In the genomic region with DNA sequence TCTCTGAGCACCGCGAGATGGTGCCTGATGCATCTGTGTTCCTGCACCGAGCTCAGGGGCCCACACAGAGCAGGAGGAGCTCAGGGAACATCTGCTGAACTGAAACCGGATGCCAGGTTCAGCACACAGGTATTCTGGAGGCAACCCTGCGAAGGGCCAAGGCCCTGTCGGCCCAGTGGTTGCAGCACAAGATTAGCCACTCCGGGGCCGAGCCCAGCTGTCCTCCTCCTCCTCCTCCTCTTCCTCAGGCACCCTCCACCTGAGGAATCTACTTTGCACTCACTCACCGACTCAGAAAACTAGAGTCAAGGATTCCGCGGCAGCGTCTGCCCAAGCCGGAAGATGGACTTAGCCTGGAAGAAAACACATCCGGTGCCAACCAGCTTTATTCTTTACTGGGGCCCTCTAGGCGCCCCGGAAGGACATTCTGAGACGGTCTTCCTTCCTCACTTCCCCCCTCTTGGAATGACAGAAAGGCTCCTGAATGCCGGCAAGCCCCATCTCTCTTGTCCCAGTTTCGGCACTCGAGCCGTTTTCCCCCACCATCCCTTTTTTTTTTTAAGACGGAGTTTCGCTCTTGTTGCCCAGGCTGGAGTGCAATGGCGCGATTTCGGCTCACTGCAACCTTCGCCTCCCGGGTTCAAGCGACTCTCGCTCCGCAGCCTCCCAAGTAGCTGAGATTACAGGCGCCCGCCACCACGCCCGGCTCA, we compare ENCODE assay signal across 8 cellular contexts. TPM values are rescaled to one million over a fixed set of nuclear protein-coding genes. Genes with fewer than 3 reads are reported as not detected.
DNase-seq lines count a peak whose midpoint lies in the region; ATAC-seq and TF ChIP-seq lines count a peak whose summit lies in the region.

Gene ZBTB6, minus strand, starts transcription at position 360 of the 710 bp plus-strand sequence. CDS start 1,251 bp downstream, outside the sequence.

- H3K27ac ChIP-seq in angular gyrus (ENCODE audit: low read depth, low read length) (peak within 1 kb of the TSS; percentile 55), right cardiac atrium (ENCODE audit: low read length) (peak within 1 kb of the TSS; percentile 95)

- in situ Hi-C loops in GM13977 (cut with MboI; ENCODE audit: low pct_unique_long_range_greater_than_20kb, low sequenced_read_pairs, unreplicated experiment), result no loop called here

- H3K9me3 Mint-ChIP-seq in T-cell, result no peaks in the 10 kb centered on the region

- H3K36me3 Mint-ChIP-seq in T-cell, result peaks cover 23% of the 10 kb centered on the region

- H3K27me3 ChIP-seq in right cardiac atrium (ENCODE audit: control insufficient read depth, insufficient read depth), result no peaks in the 10 kb centered on the region

- intact Hi-C loops in right cardiac atrium (cut with DNase I), result no loop called here

- peak; percentile 72 for DNase-seq in GM13977 (ENCODE audit: low spot score)
- peak; percentile 70 for DNase-seq in NCI-H1436 (lab: John Stamatoyannopoulos, UW)
- peak; percentile 49 to 86 (median 76) for DNase-seq in T-cell
- DNase-seq in right cardiac atrium, result peak; percentile 69 to 84 (median 78)
- no peak for DNase-seq in pulmonary artery endothelial cell (ENCODE audit: low read depth, low spot score)
- no peak for DNase-seq in mesenteric fat pad (ENCODE audit: low spot score)

- H3K9me3 ChIP-seq in right cardiac atrium (ENCODE audit: control insufficient read depth, low read length), result no peaks in the 10 kb centered on the region

- peak within 1 kb of the TSS; percentile 95 to 99 (median 97) for H3K4me3 Mint-ChIP-seq in T-cell

- WGBS in right cardiac atrium, result under 1% methylated on average over 35 of the region's 35 CpGs

- CTCF ChIA-PET in T-cell (lab: Charles Lee), result interaction anchor here (0.5 to 1.7 kb wide), 12 partner anchors 8 to 817 kb away, joined by 3 to 12 read pairs (median 6); partner anchors contain the start of genes RABGAP1 (in 1 of the 2) and ZBTB26 (in 1 of the 2)

- peaks cover 27 to 42% (median 35%) of the 10 kb centered on the region in 3 donors for H3K4me1 Mint-ChIP-seq in T-cell

- no peaks in the 10 kb centered on the region for H3K27me3 Mint-ChIP-seq in T-cell

- peak within 1 kb of the TSS; percentile 97 for H3K4me3 ChIP-seq in right cardiac atrium (ENCODE audit: low read length)

- peak within 1 kb of the TSS; percentile 97 to 100 for H3K27ac Mint-ChIP-seq in T-cell

- ATAC-seq in HG02840 (IDR thresholded peaks at IDR 0.05; ENCODE audit: low FRiP score, unreplicated experiment) (peak; percentile 91), T-cell (replicated peaks in 1 of 4) (peak; percentile 93 to 97 (median 95)), right cardiac atrium (peak; percentile 98)

- TF ChIP-seq CTCF in GM13977 (IDR thresholded peaks at IDR 0.05; ENCODE audit: extremely low read depth, insufficient read depth, missing control alignments), result no peak

- POLR2A ChIA-PET in T-cell (lab: Charles Lee), result interaction anchor here (0.6 to 2.5 kb wide), 14 partner anchors 8 to 302 kb away, joined by 3 to 9 read pairs (median 4); partner anchors contain the start of genes RABGAP1 (in 1 of the 2), RC3H2 (in 1 of the 2) and ZBTB26 (in 1 of the 2)

- no peaks in the 10 kb centered on the region for H3K4me1 ChIP-seq in right cardiac atrium (ENCODE audit: control insufficient read depth, insufficient read depth, low read length)

RNA-seq across cellular contexts. Expression of gene ZBTB6, which starts in this region (rescaled TPM):
- total RNA-seq in T-cell, result 10 to 100 TPM in 3 of 5 donors, 1 to 10 TPM in 2; 3.5 to 14.8 (median 13.4) TPM
- total RNA-seq in right cardiac atrium, result 1 to 10 TPM; 6.6 to 7.0 (median 6.8) TPM
- polyA plus RNA-seq in right cardiac atrium, result 2.9 TPM
- 11.7 and 13.5 TPM in 2 replicates for total RNA-seq in pulmonary artery endothelial cell
- 4.8 TPM for total RNA-seq in mesenteric fat pad

Comparison
In these comparisons a context has a peak if more than half of its experiments do, and no peak if none do; other contexts are left out.
1. DNase-seq: peak in GM13977 (single experiment), NCI-H1436 (single experiment), T-cell (34 of 34) and right cardiac atrium (3 of 3); none in pulmonary artery endothelial cell (single experiment) and mesenteric fat pad (single experiment).
2. Peak in every context shown above with its lines, with median percentiles within 50 percentile points of each other: ATAC-seq.